Comparison of ENCODE assay signal across 11 cellular contexts in genomic region chr10:12975266-12975665, GRCh38. TPM values are rescaled to one million over a fixed set of nuclear protein-coding genes. Genes with fewer than 3 reads are reported as not detected.
DNase-seq lines count a peak whose midpoint lies in the region; ATAC-seq and TF ChIP-seq lines count a peak whose summit lies in the region.
"Had no signal": no experiment of that assay in that cellular context is flagged by ENCODE, and none has a peak within 500 bp of the region (broad histone marks: within the 10 kb centered on the region; RNA-seq: fewer than 3 reads in every experiment).

No MANE protein-coding gene starts in this region.

- POLR2A ChIA-PET in PC-9 (lab: Charles Lee; ENCODE audit: unreplicated experiment): no interaction called here

- H3K27me3 ChIP-seq in PC-9 (ENCODE audit: insufficient read depth, low read depth): peaks cover 18% of the 10 kb centered on the region
- H3K27me3 ChIP-seq in thoracic aorta (replicated peaks; ENCODE audit: insufficient read depth): no peaks in the 10 kb centered on the region
- peaks cover 0 to 18% (median 0%) of the 10 kb centered on the region in 9 donors for H3K27me3 ChIP-seq in heart left ventricle
- H3K27me3 ChIP-seq: SJCRH30 had no signal

- H3F3A ChIP-seq in PC-9 (ENCODE audit: insufficient read depth, low read depth): no peaks in the 10 kb centered on the region

- H3K36me3 ChIP-seq in PC-9 (ENCODE audit: low read depth) (no peaks in the 10 kb centered on the region), thoracic aorta (no peaks in the 10 kb centered on the region), heart left ventricle (no peaks in the 10 kb centered on the region)

- H3K4me3 ChIP-seq in PC-9 (no peak overlapping the region), fibroblast of villous mesenchyme (ENCODE audit: low read depth, low read length) (no peak overlapping the region), thoracic aorta (no peak overlapping the region), heart left ventricle (no peak overlapping the region)
- H3K4me3 ChIP-seq: SJCRH30 had no signal

- no peaks in the 10 kb centered on the region for H3K9me3 ChIP-seq in PC-9 (ENCODE audit: insufficient read depth, low read depth)
- no peaks in the 10 kb centered on the region for H3K9me3 ChIP-seq in thoracic aorta
- H3K9me3 ChIP-seq in heart left ventricle: no peaks in the 10 kb centered on the region
- H3K9me3 ChIP-seq: SJCRH30 had no signal

- CTCF ChIA-PET in PC-9 (lab: Charles Lee): no interaction called here

- TF ChIP-seq CTCF in PC-9 (conservative IDR thresholded peaks at IDR 0.05): peak; percentile 45; the same call in 1 of the 2 replicates
- TF ChIP-seq CTCF in fibroblast of villous mesenchyme (IDR thresholded peaks at IDR 0.05; ENCODE audit: insufficient read depth, low read depth, low read length): peak; percentile 36
- TF ChIP-seq CTCF in thoracic aorta (IDR thresholded peaks at IDR 0.05): peak; percentile 19
- peak in 1 of 12 donors; percentile 5 for TF ChIP-seq CTCF in heart left ventricle (IDR thresholded peaks at IDR 0.05)

- no TSS peak for BruUV-seq in PC-9 (replicated peaks; lab: Mats Ljungman, UMichigan)

- ATAC-seq in thoracic aorta (ENCODE audit: insufficient number of reproducible peaks, low FRiP score, low read depth) (no peak), heart left ventricle (no peak)

- H4K20me1 ChIP-seq in PC-9 (ENCODE audit: insufficient read depth): no peaks in the 10 kb centered on the region

- intact Hi-C loops in PC-9 (cut with micrococcal nuclease; ENCODE audit: unreplicated experiment): no loop called here
- intact Hi-C loops in heart left ventricle (cut with DNase I): no loop called here

- H2AFZ ChIP-seq in PC-9: no peak overlapping the region

- H3K4me1 ChIP-seq in PC-9 (replicated peaks; ENCODE audit: insufficient read depth) (no peaks in the 10 kb centered on the region), thoracic aorta (ENCODE audit: control insufficient read depth in 1 of 2, low read depth in 2 of 2) (peaks cover 0 to 26% of the 10 kb centered on the region in 2 donors), heart left ventricle (peaks cover 0 to 4% (median 0%) of the 10 kb centered on the region in 12 donors)

- WGBS in heart left ventricle, 4 donors: 80 to 89% (median 85%) methylated on average over 3 of the region's 3 CpGs

- no peak for TF ChIP-seq POLR2A in heart left ventricle (IDR thresholded peaks at IDR 0.05)

- DNase-seq in NCI-H82 (lab: John Stamatoyannopoulos, UW) (peak; percentile 1), NCI-H82 treated with DMSO at 0.1 percent for 48 hours (lab: John Stamatoyannopoulos, UW; ENCODE audit: unreplicated experiment) (no peak), PC-9 (no peak), fibroblast of villous mesenchyme (ENCODE audit: low read depth) (no peak), thoracic aorta (ENCODE audit: low spot score) (no peak), MV-4-11 (lab: John Stamatoyannopoulos, UW) (no peak), heart left ventricle (no peak)
- no peak for DNase-seq in activated CD4-positive, alpha-beta T cell treated with anti-CD3 and anti-CD28 coated beads, Interleukin-2, amount 50 U/mL, for 4 hours
- DNase-seq: islet precursor cell, NCI-H2029, SJCRH30 had no signal

- no peaks in the 10 kb centered on the region for H3K9me2 ChIP-seq in PC-9 (ENCODE audit: insufficient read depth)

- H3K4me2 ChIP-seq in PC-9: no peak overlapping the region

- no peak overlapping the region for H3K27ac ChIP-seq in PC-9
- H3K27ac ChIP-seq in thoracic aorta: no peak overlapping the region
- no peak overlapping the region for H3K27ac ChIP-seq in heart left ventricle
- H3K27ac ChIP-seq: SJCRH30 had no signal

- no peaks in the 10 kb centered on the region for H3K79me2 ChIP-seq in PC-9 (ENCODE audit: low read depth)

RNA-seq across cellular contexts. Expression of gene CCDC3, which starts 26.2 kb away (rescaled TPM):
- total RNA-seq in PC-9 (2021) (0.13 TPM in 1 of 2 replicates, not detected in the other), fibroblast of villous mesenchyme (0.43 and 1.3 TPM in 2 replicates), thoracic aorta (100 to 1,000 TPM; 127 to 137 TPM), heart left ventricle (10 to 100 TPM in 1 of 9 donors, 1 to 10 TPM in 8; 1.6 to 15.4 (median 6.0) TPM)
- polyA plus RNA-seq in heart left ventricle: 1 to 10 TPM; 3.5 to 5.5 TPM

Comparison
In these comparisons a context has a peak if more than half of its experiments do, and no peak if none do; other contexts are left out.
1. RNA of gene CCDC3, which starts 26.2 kb away (total RNA-seq): 127 to 137 TPM in thoracic aorta; 1.6 to 15.4 TPM in heart left ventricle, 0.43 to 1.3 TPM in fibroblast of villous mesenchyme and 0.13 TPM in PC-9; every median in the first group is over 4 times any median in the second.